1 cellular context compared by ENCODE assay signal in genomic region chr17:40443196-40443987, GRCh38.
TF ChIP-seq lines count a peak whose summit lies in the region.

TSS of gene IGFBP4 (plus strand) at chr17:40443450. CDS start at chr17:40443736, 286 bp downstream.

TF ChIP-seq in HepG2, 621 proteins besides CTCF, POLR2A, EP300 and RAD21 (continued from another document and continues in another):
- no peak for TF ChIP-seq ZXDC (CRISPR knock-in tag; IDR thresholded peaks at IDR 0.05)
- TF ChIP-seq MIER3 (CRISPR knock-in tag; IDR thresholded peaks at IDR 0.05; ENCODE audit: borderline replicate concordance), result peak; percentile 33; the same call in 1 of the 2 replicates
- peak; percentile 89; the same call in 1 of the 2 replicates for TF ChIP-seq ZNF318 (CRISPR knock-in tag; IDR thresholded peaks at IDR 0.05)
- peak; percentile 42; the same call in 1 of the 2 replicates for TF ChIP-seq FLYWCH1 (CRISPR knock-in tag; IDR thresholded peaks at IDR 0.05)
- no peak for TF ChIP-seq ZNF441 (CRISPR knock-in tag; IDR thresholded peaks at IDR 0.05; ENCODE audit: borderline replicate concordance)
- TF ChIP-seq ZNF749 (CRISPR knock-in tag; IDR thresholded peaks at IDR 0.05; ENCODE audit: borderline replicate concordance), result no peak
- peak; percentile 96; the same call in 1 of the 2 replicates for TF ChIP-seq KLF15 (CRISPR knock-in tag; IDR thresholded peaks at IDR 0.05; ENCODE audit: borderline replicate concordance)
- no peak for TF ChIP-seq DBP (CRISPR knock-in tag; IDR thresholded peaks at IDR 0.05; ENCODE audit: not compliant biosample characterization)
- peak; percentile 64; the same call in 1 of the 2 replicates for TF ChIP-seq HIC2 (CRISPR knock-in tag; IDR thresholded peaks at IDR 0.05; ENCODE audit: low read depth)
- peak; percentile 39 for TF ChIP-seq HNF4A (CRISPR knock-in tag; IDR thresholded peaks at IDR 0.05)
- no peak for TF ChIP-seq ZNF850 (CRISPR knock-in tag; conservative IDR thresholded peaks at IDR 0.05)
- TF ChIP-seq NCOA5 (CRISPR knock-in tag; IDR thresholded peaks at IDR 0.05), result no peak
- 0 out of 2 replicates have a peak, but pooled peaks have one; percentile 32 for TF ChIP-seq ZNF546 (CRISPR knock-in tag; conservative IDR thresholded peaks at IDR 0.05)
- no peak for TF ChIP-seq AHR (CRISPR knock-in tag; IDR thresholded peaks at IDR 0.05)
- TF ChIP-seq ZFYVE20 (CRISPR knock-in tag; IDR thresholded peaks at IDR 0.05; ENCODE audit: borderline replicate concordance, low read depth), result peak; percentile 95
- TF ChIP-seq MED8 (CRISPR knock-in tag; IDR thresholded peaks at IDR 0.05; ENCODE audit: insufficient replicate concordance), result peak; percentile 72
- TF ChIP-seq ZNF652 (CRISPR knock-in tag; IDR thresholded peaks at IDR 0.05; ENCODE audit: borderline replicate concordance, low read depth), result no peak
- peak; percentile 57; the same call in 1 of the 2 replicates for TF ChIP-seq GATAD2A (CRISPR knock-in tag; IDR thresholded peaks at IDR 0.05)
- TF ChIP-seq FOXO1 (CRISPR knock-in tag; IDR thresholded peaks at IDR 0.05), result peak; percentile 64; the same call in 1 of the 2 replicates
- no peak for TF ChIP-seq ZNF317 (CRISPR knock-in tag; IDR thresholded peaks at IDR 0.05)
- TF ChIP-seq ZNF777 (CRISPR knock-in tag; IDR thresholded peaks at IDR 0.05), result peak; percentile 87
- TF ChIP-seq ATF7-NPFF (CRISPR knock-in tag; IDR thresholded peaks at IDR 0.05; ENCODE audit: low read depth), result peak; percentile 88; the same call in 1 of the 2 replicates
- no peak; the same call in 1 of the 2 replicates for TF ChIP-seq NFE2L1 (CRISPR knock-in tag; IDR thresholded peaks at IDR 0.05; ENCODE audit: borderline replicate concordance)
- TF ChIP-seq CAMTA2 (CRISPR knock-in tag; IDR thresholded peaks at IDR 0.05; ENCODE audit: borderline replicate concordance), result 0 out of 2 replicates have a peak, but pooled peaks have one; percentile 83
- TF ChIP-seq FOXK1 (CRISPR knock-in tag; IDR thresholded peaks at IDR 0.05; ENCODE audit: borderline replicate concordance, low read depth), result no peak
- TF ChIP-seq ZNF276 (CRISPR knock-in tag; IDR thresholded peaks at IDR 0.05; ENCODE audit: low read depth), result peak; percentile 79
- TF ChIP-seq ZNF34 (CRISPR knock-in tag; IDR thresholded peaks at IDR 0.05; ENCODE audit: borderline replicate concordance), result no peak
- no peak for TF ChIP-seq RFX1 (IDR thresholded peaks at IDR 0.05)
- no peak for TF ChIP-seq MBD4 (IDR thresholded peaks at IDR 0.05; ENCODE audit: borderline replicate concordance, low read length)
- no peak for TF ChIP-seq ZFP36L2 (CRISPR knock-in tag; IDR thresholded peaks at IDR 0.05)
- no peak for TF ChIP-seq ZNF7 (CRISPR knock-in tag; IDR thresholded peaks at IDR 0.05)
- TF ChIP-seq ZNF567 (CRISPR knock-in tag; IDR thresholded peaks at IDR 0.05; ENCODE audit: borderline replicate concordance), result peak; percentile 64; the same call in 1 of the 2 replicates
- TF ChIP-seq BORCS8-MEF2B (CRISPR knock-in tag; IDR thresholded peaks at IDR 0.05), result peak; percentile 86
- peak; percentile 66; the same call in 1 of the 2 replicates for TF ChIP-seq ZNF430 (CRISPR knock-in tag; IDR thresholded peaks at IDR 0.05)
- 0 out of 2 replicates have a peak, but pooled peaks have one; percentile 58 for TF ChIP-seq KLF6 (CRISPR knock-in tag; IDR thresholded peaks at IDR 0.05)
- TF ChIP-seq FOSL1 (CRISPR knock-in tag; IDR thresholded peaks at IDR 0.05; ENCODE audit: borderline replicate concordance), result no peak; the same call in 1 of the 2 replicates
- no peak for TF ChIP-seq RFX3 (CRISPR knock-in tag; IDR thresholded peaks at IDR 0.05)
- peak; percentile 34; the same call in 1 of the 2 replicates for TF ChIP-seq RXRB (CRISPR knock-in tag; IDR thresholded peaks at IDR 0.05; ENCODE audit: borderline replicate concordance)
- TF ChIP-seq HOXD1 (CRISPR knock-in tag; IDR thresholded peaks at IDR 0.05), result peak; percentile 84; the same call in 1 of the 2 replicates
- TF ChIP-seq ZSCAN22 (CRISPR knock-in tag; IDR thresholded peaks at IDR 0.05), result no peak
